8 cellular contexts compared by ENCODE assay signal in the genomic region with DNA sequence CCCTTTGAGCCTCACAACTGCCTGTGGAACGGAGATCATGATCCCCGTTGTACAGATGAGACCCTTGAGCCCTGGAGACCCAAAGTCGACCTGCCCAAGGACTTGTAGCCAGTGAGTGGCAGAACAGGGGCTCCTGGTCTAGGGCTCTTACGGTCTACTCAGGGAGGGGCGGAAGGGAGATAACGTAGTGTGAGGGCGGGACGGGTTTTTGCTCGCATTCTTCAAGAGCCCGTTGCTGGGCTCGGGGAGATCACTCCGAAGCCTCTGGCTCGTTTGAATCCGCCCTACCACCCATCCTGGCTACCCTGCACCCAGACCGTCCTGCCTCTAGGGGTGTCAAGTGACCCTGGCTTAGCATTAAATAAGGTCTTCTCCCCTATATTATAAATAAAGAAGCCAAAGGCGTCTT. TPM values are rescaled to one million over a fixed set of nuclear protein-coding genes. Genes with fewer than 3 reads are reported as not detected.
DNase-seq lines count a peak whose midpoint lies in the region; ATAC-seq, FAIRE-seq and TF ChIP-seq lines count a peak whose summit lies in the region.

No MANE protein-coding gene starts in this region.

- peak overlapping the region; percentile 74 for H3K4me3 ChIP-seq in A673 (ENCODE audit: low read depth, low read length, poor library complexity, severe bottlenecking)
- H3K4me3 ChIP-seq in GM12865 (ENCODE audit: low read depth, low read length): peak overlapping the region; percentile 56
- H3K4me3 ChIP-seq in adrenal gland: peak overlapping the region; percentile 54 to 86 (median 77)
- peak overlapping the region; percentile 89 to 90 for H3K4me3 ChIP-seq in right atrium auricular region
- peak overlapping the region; percentile 93 for H3K4me3 ChIP-seq in rectal smooth muscle tissue (ENCODE audit: low read length)

- CTCF ChIA-PET in A673 (lab: Charles Lee): interaction anchor here (0.6 to 0.8 kb wide), 4 partner anchors 25 to 1231 kb away, joined by 6 to 10 read pairs (median 8); no protein-coding TSS in a partner anchor

- no TSS peak for BruUV-seq in A673 (replicated peaks; lab: Mats Ljungman, UMichigan)

- 1 to 5% (median 1%) methylated on average over 6 to 16 of the region's 16 CpGs for WGBS in adrenal gland, 4 donors

- H3K4me1 ChIP-seq in A673 (ENCODE audit: insufficient read depth, low read length, poor library complexity, severe bottlenecking) (peaks cover 32% of the 10 kb centered on the region), adrenal gland (replicated peaks in 1 of 2) (peaks cover 22 to 62% of the 10 kb centered on the region in 2 donors), right atrium auricular region (peaks cover 0 to 63% of the 10 kb centered on the region in 2 donors), rectal smooth muscle tissue (ENCODE audit: control insufficient read depth, insufficient read depth, low read length) (peaks cover 29% of the 10 kb centered on the region)

- peak; percentile 18 for ATAC-seq in HG03139 (IDR thresholded peaks at IDR 0.05; ENCODE audit: unreplicated experiment)

- peak overlapping the region; percentile 87 for H3K27ac ChIP-seq in A673 (ENCODE audit: low read depth, low read length, poor library complexity, severe bottlenecking)
- H3K27ac ChIP-seq in adrenal gland: peak overlapping the region; percentile 80 to 99 (median 98)
- peak overlapping the region; percentile 94 to 97 for H3K27ac ChIP-seq in right atrium auricular region
- peak overlapping the region; percentile 98 for H3K27ac ChIP-seq in rectal smooth muscle tissue (ENCODE audit: low read depth, low read length)

- H3K36me3 ChIP-seq in A673 (ENCODE audit: insufficient read depth, low read length, poor library complexity, severe bottlenecking) (no peaks in the 10 kb centered on the region), adrenal gland (replicated peaks in 1 of 2) (no peaks in the 10 kb centered on the region), right atrium auricular region (no peaks in the 10 kb centered on the region), rectal smooth muscle tissue (ENCODE audit: control insufficient read depth, insufficient read depth, low read length) (no peaks in the 10 kb centered on the region)

- intact Hi-C loops in A673 (cut with micrococcal nuclease; ENCODE audit: unreplicated experiment): loop anchor here (1.0 to 10.0 kb wide), 3 partner anchors 69 to 277 kb away; a partner anchor contains a TSS
- intact Hi-C loops in adrenal gland (cut with DNase I): no loop called here

- FAIRE-seq in D721Med (lab: Jason Lieb, UNC): no peak

- H3K9ac ChIP-seq in rectal smooth muscle tissue (ENCODE audit: low read length): peak overlapping the region; percentile 97

- POLR2A ChIA-PET in A673 (lab: Charles Lee; ENCODE audit: low non-redundant PET): no interaction called here

- no peaks in the 10 kb centered on the region for H3K9me3 ChIP-seq in A673 (ENCODE audit: low read depth, low read length, poor library complexity, severe bottlenecking)
- H3K9me3 ChIP-seq in adrenal gland (replicated peaks in 1 of 3): no peaks in the 10 kb centered on the region
- no peaks in the 10 kb centered on the region for H3K9me3 ChIP-seq in right atrium auricular region

- peaks cover 12% of the 10 kb centered on the region for H3K27me3 ChIP-seq in A673 (replicated peaks; ENCODE audit: insufficient read depth, low read depth, low read length, poor library complexity)
- H3K27me3 ChIP-seq in adrenal gland: no peaks in the 10 kb centered on the region
- H3K27me3 ChIP-seq in right atrium auricular region: no peaks in the 10 kb centered on the region
- no peaks in the 10 kb centered on the region for H3K27me3 ChIP-seq in rectal smooth muscle tissue (ENCODE audit: control insufficient read depth, insufficient read depth, low read length)

- TF ChIP-seq CTCF in A673 (conservative IDR thresholded peaks at IDR 0.05; ENCODE audit: low read depth, low read length): peak; percentile 37
- TF ChIP-seq CTCF in GM12865 (IDR thresholded peaks at IDR 0.05; ENCODE audit: insufficient read depth, low read depth, low read length, missing control alignments): peak; percentile 28
- peak in 1 of 6 experiments; percentile 16 for TF ChIP-seq CTCF in adrenal gland (IDR thresholded peaks at IDR 0.05)
- no peak for TF ChIP-seq CTCF in right atrium auricular region (IDR thresholded peaks at IDR 0.05)
- no peak for TF ChIP-seq CTCF in D721Med (IDR thresholded peaks at IDR 0.05; ENCODE audit: insufficient read depth, missing control alignments)

- DNase-seq in A673 (ENCODE audit: low spot score) (peak; percentile 82), GM12865 (ENCODE audit: low read depth) (peak; percentile 70), RPMI7951 (ENCODE audit: low read depth) (peak; percentile 51), adrenal gland (peak; percentile 55 to 86 (median 72)), right atrium auricular region (ENCODE audit: low spot score) (peak; percentile 78), D721Med (ENCODE audit: insufficient read length, low spot score) (no peak)

- no peak for TF ChIP-seq POLR2A in adrenal gland (IDR thresholded peaks at IDR 0.05)

RNA-seq across cellular contexts. Expression of a gene that starts 0.6 kb away (rescaled TPM):
- total RNA-seq in A673 (2021) (46.4 and 47.0 TPM in 2 replicates), adrenal gland (10 to 100 TPM; 27.2 to 57.4 (median 36.2) TPM), right atrium auricular region (10 to 100 TPM; 43.0 to 62.9 TPM)
- 5.0 and 6.4 TPM in 2 replicates for total RNA-seq in RPMI7951 (2014; rRNA removed; shearing (Covaris generic))
- polyA plus RNA-seq in adrenal gland: 10 to 100 TPM; 14.7 to 19.1 (median 14.9) TPM

RNA-seq across cellular contexts. Expression of a gene that starts 37.5 kb away (rescaled TPM):
- total RNA-seq in A673 (2021) (46.0 and 46.2 TPM in 2 replicates), adrenal gland (10 to 100 TPM; 28.2 to 73.7 (median 32.6) TPM), right atrium auricular region (1 to 10 TPM; 7.3 to 8.9 TPM)
- 2.5 and 3.0 TPM in 2 replicates for total RNA-seq in RPMI7951 (2014; rRNA removed; shearing (Covaris generic))
- polyA plus RNA-seq in adrenal gland: 10 to 100 TPM; 14.5 to 39.5 (median 33.3) TPM

RNA-seq across cellular contexts. Expression of a gene that starts 43.0 kb away (rescaled TPM):
- total RNA-seq in A673 (2021): 25.7 and 32.5 TPM in 2 replicates
- total RNA-seq in RPMI7951 (2014; rRNA removed; shearing (Covaris generic)): 4.8 and 5.2 TPM in 2 replicates
- 10 to 100 TPM in 6 of 8 donors, 1 to 10 TPM in 2; 8.5 to 17.3 (median 12.4) TPM for total RNA-seq in adrenal gland
- polyA plus RNA-seq in adrenal gland: 1 to 10 TPM; 6.3 to 8.2 (median 7.8) TPM
- 10 to 100 TPM in 1 of 2 donors, 1 to 10 TPM in 1; 5.2 to 11.6 TPM for total RNA-seq in right atrium auricular region

RNA-seq across cellular contexts. Expression of a gene that starts 59.2 kb away (rescaled TPM):
- 3.3 and 3.8 TPM in 2 replicates for total RNA-seq in A673 (2021)
- total RNA-seq in RPMI7951 (2014; rRNA removed; shearing (Covaris generic)): not detected in 2 replicates
- total RNA-seq in adrenal gland: under 1 TPM in 4 of 8 donors, not detected in 4; 0.35 to 0.94 (median 0.83) TPM
- polyA plus RNA-seq in adrenal gland: under 1 TPM in 2 of 3 donors, not detected in 1; 0.30 to 0.56 TPM
- under 1 TPM; 0.55 to 0.82 TPM for total RNA-seq in right atrium auricular region

Comparison
In these comparisons a context has a peak if more than half of its experiments do, and no peak if none do; other contexts are left out.
1. CTCF ChIP-seq: peak in A673 (single experiment) and GM12865 (single experiment); none in right atrium auricular region (0 of 2) and D721Med (single experiment).
2. Peak in every context shown above with its lines, with median percentiles within 50 percentile points of each other: H3K27ac ChIP-seq and H3K4me3 ChIP-seq.